23 cellular contexts compared by ENCODE assay signal in genomic region chr16:24677388-24677787, GRCh38.
"Had no signal": no experiment of that assay in that cellular context is flagged by ENCODE, and none has a peak within 500 bp of the region (broad histone marks: within the 10 kb centered on the region; RNA-seq: fewer than 3 reads in every experiment).

No MANE protein-coding gene starts in this region.

- FAIRE-seq: endothelial cell of umbilical vein had no signal

- H3K36me3 ChIP-seq: ascending aorta, left ventricle myocardium inferior, prostate gland, sigmoid colon, suprapubic skin, tibial artery, WERI-Rb-1 had no signal

- H3K9me3 ChIP-seq: ascending aorta, left ventricle myocardium inferior, mucosa of descending colon, prostate gland, sigmoid colon, suprapubic skin, tibial artery had no signal

- H3K4me3 ChIP-seq: ascending aorta, left ventricle myocardium inferior, lung, mucosa of descending colon, prostate gland, sigmoid colon, smooth muscle cell, suprapubic skin, tibial artery had no signal

- H3K4me1 ChIP-seq: ascending aorta, left ventricle myocardium inferior, prostate gland, sigmoid colon, tibial artery had no signal

- H3K27ac ChIP-seq: ascending aorta, left ventricle myocardium inferior, prostate gland, sigmoid colon, suprapubic skin, tibial artery, WERI-Rb-1 had no signal

- H3K27me3 ChIP-seq: ascending aorta, sigmoid colon, suprapubic skin, tibial artery had no signal

- DNase-seq: activated CD4-positive, alpha-beta T cell treated with anti-CD3 and anti-CD28 coated beads for 48 hours; activated CD4-positive, alpha-beta T cell treated with anti-CD3 and anti-CD28 coated beads, Interleukin-2, amount 50 U/mL, for 48 hours; activated CD8-positive, alpha-beta memory T cell treated with anti-CD3 and anti-CD28 coated beads for 24 hours; activated effector memory CD4-positive, alpha-beta T cell treated with Interleukin-2 at 50 U/mL for 16 hours; activated naive CD4-positive, alpha-beta T cell treated with Interleukin-2 at 50 U/mL for 16 hours; cortex of kidney; foreskin melanocyte; kidney glomerular epithelial cell; left ventricle myocardium inferior; mucosa of descending colon; sigmoid colon; stimulated activated CD4-positive, alpha-beta T cell treated with anti-CD3 and anti-CD28 coated beads, Interleukin-2, amount 100 ng/mL, for 24 hours; stimulated activated naive CD4-positive, alpha-beta T cell; T-helper 17 cell; T1000; WERI-Rb-1 had no signal
